ENCODE assay signal across 14 cellular contexts in genomic region chr4:30989508-30989907, GRCh38.
A peak's percentile ranks its signal among the peaks of the same experiment; 100 is the strongest.
DNase-seq lines count a peak whose midpoint lies in the region; ATAC-seq and TF ChIP-seq lines count a peak whose summit lies in the region.
"Had no signal": no experiment of that assay in that cellular context is flagged by ENCODE, and none has a peak within 500 bp of the region (broad histone marks: within the 10 kb centered on the region; RNA-seq: fewer than 3 reads in every experiment).

No MANE protein-coding gene starts in this region.

- 0 out of 2 replicates have a peak overlapping the region, but pooled peaks have one; percentile 7 for H2AFZ ChIP-seq in OCI-LY3 (ENCODE audit: low read depth, low read length)
- no peak overlapping the region for H2AFZ ChIP-seq in hepatocyte

- H3K4me3 ChIP-seq in OCI-LY3 (ENCODE audit: low read length) (no peak overlapping the region), hepatocyte (no peak overlapping the region)
- H3K4me3 ChIP-seq: K562 had no signal

- H3K27me3 ChIP-seq in OCI-LY3 (ENCODE audit: low read depth, low read length) (no peaks in the 10 kb centered on the region), hepatocyte (no peaks in the 10 kb centered on the region)

- no peak for TF ChIP-seq CTCF in OCI-LY3 (IDR thresholded peaks at IDR 0.05; ENCODE audit: low read depth, low read length)
- TF ChIP-seq CTCF in hepatocyte (IDR thresholded peaks at IDR 0.05; ENCODE audit: poor library complexity) = no peak

- H3K4me1 ChIP-seq in OCI-LY3 (ENCODE audit: low read length) (peaks cover 12% of the 10 kb centered on the region), hepatocyte (ENCODE audit: insufficient read depth) (no peaks in the 10 kb centered on the region)

- no peaks in the 10 kb centered on the region for H3K9me2 ChIP-seq in hepatocyte (replicated peaks; ENCODE audit: insufficient read depth)

- H3K79me2 ChIP-seq in OCI-LY3 (ENCODE audit: low read length) (no peaks in the 10 kb centered on the region), hepatocyte (no peaks in the 10 kb centered on the region)

- ATAC-seq in GM21423 (IDR thresholded peaks at IDR 0.05; ENCODE audit: unreplicated experiment) (peak; percentile 82), HG03139 (IDR thresholded peaks at IDR 0.05; ENCODE audit: unreplicated experiment) (peak; percentile 50), HG03565 (IDR thresholded peaks at IDR 0.05; ENCODE audit: unreplicated experiment) (no peak)
- ATAC-seq: HCT116, K562 had no signal

- H3K4me2 ChIP-seq in OCI-LY3 (ENCODE audit: low read length) (peak overlapping the region; percentile 7; the same call in 1 of the 2 replicates), hepatocyte (no peak overlapping the region)

- no peak overlapping the region for H3K9ac ChIP-seq in OCI-LY3 (ENCODE audit: low read length)

- no peak overlapping the region; the same call in 1 of the 2 replicates for H3K27ac ChIP-seq in OCI-LY3 (ENCODE audit: low read length)
- no peak overlapping the region for H3K27ac ChIP-seq in hepatocyte

- 87% methylated on average over 1 of the region's 1 CpG for WGBS in hepatocyte (ENCODE audit: low lambda C conversion rate, missing lambda C conversion rate)

- H3K9me3 ChIP-seq in OCI-LY3 (ENCODE audit: insufficient read depth, low read length) (no peaks in the 10 kb centered on the region), hepatocyte (ENCODE audit: low read depth) (no peaks in the 10 kb centered on the region)

- H3K36me3 ChIP-seq in OCI-LY3 (replicated peaks; ENCODE audit: low read depth, low read length) (no peaks in the 10 kb centered on the region), hepatocyte (replicated peaks; ENCODE audit: insufficient read depth, low read depth) (no peaks in the 10 kb centered on the region)

- H4K20me1 ChIP-seq in OCI-LY3 (ENCODE audit: insufficient read depth, low read length) (no peaks in the 10 kb centered on the region), hepatocyte (ENCODE audit: insufficient read depth, poor library complexity, severe bottlenecking) (no peaks in the 10 kb centered on the region)

- no peak for DNase-seq in SHP77 treated with DMSO at 0.1 percent for 48 hours (lab: John Stamatoyannopoulos, UW)
- no peak for DNase-seq in hepatocyte (ENCODE audit: low spot score)
- no peak for DNase-seq in effector CD8-positive, alpha-beta T cell (lab: John Stamatoyannopoulos, UW)
- DNase-seq: C1 segment of cervical spinal cord; Calu3; CD4-positive, alpha-beta T cell; DMS 273 treated with DMSO at 0.1 percent for 48 hours; Karpas-422 had no signal
